ENCODE assay signal across 25 cellular contexts in the genomic region with DNA sequence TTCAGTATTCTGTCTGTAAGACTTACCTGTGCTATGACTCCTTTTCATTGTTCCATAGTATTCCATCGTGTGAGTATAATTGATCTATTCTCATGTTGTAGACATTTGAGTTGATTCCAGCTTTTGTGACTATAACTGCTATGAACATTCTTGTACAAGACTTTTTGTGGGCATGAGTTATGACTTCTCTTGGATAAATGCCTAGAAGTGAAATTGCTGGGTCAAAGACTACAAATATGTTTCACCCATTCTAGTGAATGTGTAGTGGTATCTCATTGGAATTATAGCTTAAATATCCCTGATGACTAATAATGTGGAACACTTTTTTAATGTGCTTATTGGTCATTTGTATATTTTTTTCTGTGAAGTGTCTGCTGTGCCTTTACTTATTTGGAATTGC.
"Had no signal": no experiment of that assay in that cellular context is flagged by ENCODE, and none has a peak within 500 bp of the region (broad histone marks: within the 10 kb centered on the region; RNA-seq: fewer than 3 reads in every experiment).

No MANE protein-coding gene starts in this region.

- H3K4me3 ChIP-seq: gastrocnemius medialis, heart left ventricle, lower lobe of right lung, mucosa of descending colon, thoracic aorta, vagina had no signal

- H3K9me3 ChIP-seq: gastrocnemius medialis, heart left ventricle, lower lobe of right lung, mucosa of descending colon, thoracic aorta, vagina had no signal

- ATAC-seq: activated T-cell treated with anti-CD3 and anti-CD28 coated beads, Interleukin-2, amount 50 U/mL, for 4 hours; gastrocnemius medialis; heart left ventricle; lower lobe of right lung; mucosa of descending colon; sciatic nerve had no signal

- H3K4me1 ChIP-seq: gastrocnemius medialis, heart left ventricle, lower lobe of right lung, vagina had no signal

- DNase-seq: activated CD4-positive, alpha-beta T cell treated with anti-CD3 and anti-CD28 coated beads for 4 hours; activated CD4-positive, alpha-beta T cell treated with anti-CD3 and anti-CD28 coated beads, Interleukin-2, amount 50 U/mL, for 48 hours; activated CD4-positive, CD25-positive, alpha-beta regulatory T cell; activated CD8-positive, alpha-beta memory T cell treated with anti-CD3 and anti-CD28 coated beads, Interleukin-2, amount 50 U/mL, for 48 hours; activated effector memory CD4-positive, alpha-beta T cell treated with Interleukin-2 at 50 U/mL for 16 hours; activated naive CD4-positive, alpha-beta T cell treated with anti-CD3 and anti-CD28 coated beads, Interleukin-2, amount 10 ng/mL, durations not matched to agents 7 days and 5 days; activated T-cell treated with anti-CD3 and anti-CD28 coated beads, Interleukin-2, amount 50 U/mL, for 4 hours; aorta; cerebellar nuclear complex; cortex of kidney; gastrocnemius medialis; heart left ventricle; kidney; lower lobe of right lung; mesendoderm; mucosa of descending colon; naive B cell; nucleus accumbens; stimulated activated CD4-positive, alpha-beta T cell treated with anti-CD3 and anti-CD28 coated beads, Interleukin-2, amount 100 ng/mL, for 48 hours; stimulated activated CD8-positive, alpha-beta memory T cell treated with anti-CD3 and anti-CD28 coated beads, Interleukin-4, amount 100 ng/mL, for 48 hours; stimulated activated naive CD4-positive, alpha-beta T cell had no signal

- H3K27me3 ChIP-seq: gastrocnemius medialis, heart left ventricle, vagina had no signal

- H3K27ac ChIP-seq: epithelial cell of prostate, gastrocnemius medialis, heart left ventricle, lower lobe of right lung, thoracic aorta, vagina had no signal

- H3K36me3 ChIP-seq: gastrocnemius medialis, heart left ventricle, lower lobe of right lung, thoracic aorta, vagina had no signal
